ENCODE assay signal across 12 cellular contexts in the genomic region with DNA sequence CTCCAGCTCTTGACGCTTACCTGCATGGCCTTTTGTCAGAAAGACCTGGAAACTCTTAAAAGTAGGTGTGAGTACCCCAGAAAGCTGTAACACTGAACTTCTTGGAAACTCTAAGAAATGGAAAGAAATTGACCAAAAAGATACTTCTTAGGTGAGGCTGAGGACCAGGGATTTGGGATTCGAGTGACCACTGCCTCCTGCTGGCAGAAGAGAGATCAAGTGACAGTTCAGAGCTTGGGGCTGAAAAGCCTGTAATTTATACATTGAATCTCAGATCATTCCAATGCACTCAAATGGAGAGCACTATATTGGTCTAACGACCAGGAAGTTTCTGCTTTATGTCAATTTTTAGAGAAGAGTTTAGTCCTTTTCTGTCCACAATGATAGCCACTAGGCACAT.
DNase-seq lines count a peak whose midpoint lies in the region; ATAC-seq, FAIRE-seq and TF ChIP-seq lines count a peak whose summit lies in the region.
"Had no signal": no experiment of that assay in that cellular context is flagged by ENCODE, and none has a peak within 500 bp of the region (broad histone marks: within the 10 kb centered on the region; RNA-seq: fewer than 3 reads in every experiment).

No MANE protein-coding gene starts in this region.

- H3K27ac ChIP-seq in HCT116 (ENCODE audit: low read depth, low read length), result no peak overlapping the region
- no peak overlapping the region for H3K27ac ChIP-seq in GM12878 (ENCODE audit: control insufficient read depth, insufficient read depth)
- no peak overlapping the region for H3K27ac ChIP-seq in CD4-positive, alpha-beta T cell (ENCODE audit: low read depth, low read length)
- H3K27ac ChIP-seq: tibial nerve had no signal

- TF ChIP-seq POLR2A in HCT116 (IDR thresholded peaks at IDR 0.05; ENCODE audit: borderline replicate concordance, extremely low read depth, insufficient read depth, insufficient read length) (no peak), GM12878 (IDR thresholded peaks at IDR 0.05; ENCODE audit: low read depth, low read length) (no peak)

- no peak overlapping the region for H3K4me3 ChIP-seq in BJ (ENCODE audit: low read depth, low read length)
- no peak overlapping the region for H3K4me3 ChIP-seq in HCT116 (replicated peaks in 1 of 2; ENCODE audit: low read depth in 1 of 2, low read length in 2 of 2)
- H3K4me3 ChIP-seq in GM12878, result no peak overlapping the region
- no peak overlapping the region for H3K4me3 ChIP-seq in kidney epithelial cell (ENCODE audit: low read depth, low read length)
- H3K4me3 ChIP-seq: tibial nerve had no signal

- H3K36me3 Mint-ChIP-seq in CD4-positive, alpha-beta T cell (ENCODE audit: low read depth), result no peaks in the 10 kb centered on the region

- no peak for TF ChIP-seq EP300 in GM12878 (IDR thresholded peaks at IDR 0.05; ENCODE audit: borderline replicate concordance in 1 of 2, control insufficient read depth in 1 of 2, low read depth in 2 of 2, low read length in 2 of 2)

- SMC1A ChIA-PET in GM12878 (lab: Charles Lee; ENCODE audit: uncharacterized antibody, unreplicated experiment), result interaction anchor here (1.0 to 1.9 kb wide), 3 partner anchors 9 to 115 kb away, joined by 3 to 4 read pairs (median 4); no protein-coding TSS in a partner anchor

- H3K9me2 ChIP-seq in HCT116 (ENCODE audit: insufficient read depth), result no peaks in the 10 kb centered on the region

- RAD21 ChIA-PET in HCT116 (lab: Charles Lee; ENCODE audit: low non-redundant PET in 1 of 2, low total read pairs in 2 of 2, uncharacterized antibody in 2 of 2, unreplicated experiment in 2 of 2), result no interaction called here
- RAD21 ChIA-PET in GM12878 (lab: Charles Lee; ENCODE audit: unreplicated experiment), result no interaction called here

- H3K79me2 ChIP-seq in HCT116 (ENCODE audit: insufficient read depth, low read length) (no peaks in the 10 kb centered on the region), GM12878 (ENCODE audit: control insufficient read depth, insufficient read depth, low read length) (no peaks in the 10 kb centered on the region)

- peaks cover 46% of the 10 kb centered on the region for H3K27me3 Mint-ChIP-seq in CD4-positive, alpha-beta T cell

- H2AFZ ChIP-seq in HCT116 (ENCODE audit: low read depth, low read length, poor library complexity, severe bottlenecking) (no peak overlapping the region), GM12878 (ENCODE audit: control insufficient read depth, low read depth, low read length) (no peak overlapping the region)

- peak; percentile 48 for TF ChIP-seq CTCF in BJ (IDR thresholded peaks at IDR 0.05; ENCODE audit: insufficient read depth, low read depth, low read length)
- TF ChIP-seq CTCF in HCT116 (IDR thresholded peaks at IDR 0.05 in 2 of 3, conservative IDR thresholded peaks at IDR 0.05 in 1 of 3; ENCODE audit: borderline replicate concordance in 1 of 3, insufficient read depth in 1 of 3, low read depth in 2 of 3, low read length in 2 of 3), result peak in 2 of 3 experiments; percentile 62 to 68; a peak in 4 of 6 replicates
- TF ChIP-seq CTCF in GM12878 (IDR thresholded peaks at IDR 0.05 in 2 of 3, conservative IDR thresholded peaks at IDR 0.05 in 1 of 3; ENCODE audit: control insufficient read depth in 2 of 3, extremely low read depth in 1 of 3, insufficient read depth in 1 of 3, low read depth in 3 of 3, low read length in 3 of 3), result peak; percentile 12 to 46 (median 26); a peak in 5 of 6 replicates
- peak; percentile 28 for TF ChIP-seq CTCF in kidney epithelial cell (IDR thresholded peaks at IDR 0.05; ENCODE audit: insufficient read depth, low read length, poor library complexity, severe bottlenecking)
- TF ChIP-seq CTCF in CD4-positive, alpha-beta T cell (IDR thresholded peaks at IDR 0.05), result no peak

- H3K36me3 ChIP-seq in BJ (ENCODE audit: control insufficient read depth, insufficient read depth, low read length), result no peaks in the 10 kb centered on the region
- no peaks in the 10 kb centered on the region for H3K36me3 ChIP-seq in HCT116 (ENCODE audit: control insufficient read depth in 1 of 2, insufficient read depth in 2 of 2, low read length in 2 of 2)
- H3K36me3 ChIP-seq in GM12878 (ENCODE audit: control insufficient read depth in 2 of 2, insufficient read depth in 2 of 2, low read length in 1 of 2), result no peaks in the 10 kb centered on the region
- no peaks in the 10 kb centered on the region for H3K36me3 ChIP-seq in kidney epithelial cell (ENCODE audit: control insufficient read depth, insufficient read depth, low read length)
- H3K36me3 ChIP-seq: tibial nerve had no signal

- peaks cover 2% of the 10 kb centered on the region for H3K9me3 Mint-ChIP-seq in CD4-positive, alpha-beta T cell

- intact Hi-C loops in HCT116 (cut with micrococcal nuclease) (no loop called here), GM12878 (cut with micrococcal nuclease; ENCODE audit: unreplicated experiment) (loop anchor here (2.0 kb wide), 1 partner anchor 111 kb away; no protein-coding TSS in a partner anchor)
- intact Hi-C loops in CD4-positive, alpha-beta T cell (cut with DNase I, micrococcal nuclease), result no loop called here

- WGBS in GM12878 (ENCODE audit: insufficient coverage, insufficient replicate concordance, low lambda C conversion rate, missing lambda C conversion rate), result 18% methylated on average over 3 of the region's 3 CpGs

- no TSS peak for BruUV-seq in HCT116 (replicated peaks; lab: Mats Ljungman, UMichigan)
- BruUV-seq in GM12878 (replicated peaks; lab: Mats Ljungman, UMichigan), result no TSS peak

- CTCF ChIA-PET in BJ (lab: Yijun Ruan, JAX), result interaction anchor here (1.1 to 3.5 kb wide), 9 partner anchors 8 to 527 kb away, joined by 3 to 18 read pairs (median 5); no protein-coding TSS in a partner anchor
- CTCF ChIA-PET in HCT116 (lab: Charles Lee), result interaction anchor here (0.8 to 1.5 kb wide), 5 partner anchors 9 to 110 kb away, joined by 3 to 7 read pairs (median 3); no protein-coding TSS in a partner anchor
- CTCF ChIA-PET in GM12878 (lab: Yijun Ruan, JAX), result interaction anchor here (1.1 to 1.9 kb wide), 6 partner anchors 9 to 115 kb away, joined by 3 to 7 read pairs (median 4); no protein-coding TSS in a partner anchor
- CTCF ChIA-PET in CD4-positive, alpha-beta T cell (lab: Charles Lee), result no interaction called here

- ATAC-seq in HCT116 (peak; percentile 63; the same call in 1 of the 2 replicates), GM12878 (0 out of 3 replicates have a peak, but pooled peaks have one; percentile 34)
- ATAC-seq in CD4-positive, alpha-beta T cell (ENCODE audit: poor library complexity), result no peak

- POLR2A ChIA-PET in BJ (lab: Charles Lee) (no interaction called here), HCT116 (lab: Charles Lee) (no interaction called here), GM12878 (lab: Charles Lee) (no interaction called here)
- POLR2A ChIA-PET in CD4-positive, alpha-beta T cell (lab: Charles Lee), result no interaction called here

- no peaks in the 10 kb centered on the region for H3K9me3 ChIP-seq in HCT116 (ENCODE audit: control insufficient read depth in 1 of 2, insufficient read depth in 1 of 2, low read depth in 1 of 2, low read length in 2 of 2)
- H3K9me3 ChIP-seq in GM12878 (replicated peaks; ENCODE audit: control insufficient read depth, insufficient read depth, low read length), result no peaks in the 10 kb centered on the region
- no peaks in the 10 kb centered on the region for H3K9me3 ChIP-seq in CD4-positive, alpha-beta T cell (ENCODE audit: control insufficient read depth, low read length)
- H3K9me3 ChIP-seq: tibial nerve had no signal

- no peak for FAIRE-seq in GM12878 (lab: Jason Lieb, UNC)
- FAIRE-seq in RCC 7860 (lab: Jason Lieb, UNC), result no peak

- no peaks in the 10 kb centered on the region for H3K4me1 Mint-ChIP-seq in CD4-positive, alpha-beta T cell (ENCODE audit: low read depth)

- H3K27ac Mint-ChIP-seq in CD4-positive, alpha-beta T cell, result no peak overlapping the region

- H3K27me3 ChIP-seq in BJ (ENCODE audit: control insufficient read depth, insufficient read depth, low read length) (peaks cover 6% of the 10 kb centered on the region), HCT116 (ENCODE audit: insufficient read depth, low read length) (peaks cover 14% of the 10 kb centered on the region; the same call in 1 of the 2 replicates), GM12878 (replicated peaks in 1 of 2; ENCODE audit: control insufficient read depth in 2 of 2, insufficient read depth in 2 of 2, low read length in 1 of 2) (no peaks in the 10 kb centered on the region), kidney epithelial cell (ENCODE audit: control insufficient read depth, insufficient read depth, low read length) (peaks cover 3% of the 10 kb centered on the region)
- H3K27me3 ChIP-seq in CD4-positive, alpha-beta T cell (ENCODE audit: control insufficient read depth, insufficient read depth, low read length), result peaks cover 5% of the 10 kb centered on the region
- H3K27me3 ChIP-seq: tibial nerve had no signal

- H3K9ac ChIP-seq in HCT116 (ENCODE audit: low read length) (no peak overlapping the region), GM12878 (ENCODE audit: control insufficient read depth, insufficient read depth, low read length) (no peak overlapping the region)

- in situ Hi-C loops in GM12878 (cut with MboI), result no loop called here

- H4K20me1 ChIP-seq in HCT116 (ENCODE audit: insufficient read depth) (no peaks in the 10 kb centered on the region), GM12878 (ENCODE audit: control insufficient read depth, insufficient read depth) (no peaks in the 10 kb centered on the region)

- H3K4me2 ChIP-seq in HCT116 (ENCODE audit: low read length), result no peak overlapping the region
- no peak overlapping the region for H3K4me2 ChIP-seq in GM12878 (ENCODE audit: control insufficient read depth, insufficient read depth)

- H3K4me1 ChIP-seq in HCT116 (ENCODE audit: control insufficient read depth in 1 of 2, insufficient read depth in 2 of 2, low read length in 2 of 2) (no peaks in the 10 kb centered on the region), GM12878 (ENCODE audit: control insufficient read depth, insufficient read depth, low read length) (no peaks in the 10 kb centered on the region)
- H3K4me1 ChIP-seq: tibial nerve had no signal

- DNase-seq in BJ (ENCODE audit: low read depth) (no peak), HCT116 (ENCODE audit: low read depth, low spot score) (peak; percentile 3), GM12878 (ENCODE audit: low read depth, low spot score) (no peak), kidney epithelial cell (ENCODE audit: low read depth) (no peak), glomerular visceral epithelial cell (ENCODE audit: extremely low spot score) (no peak), RCC 7860 (ENCODE audit: low spot score) (no peak)
- DNase-seq in activated effector memory CD4-positive, alpha-beta T cell treated with Interleukin-2 at 50 U/mL for 16 hours, result no peak
- no peak for DNase-seq in CD4-positive, alpha-beta T cell
- DNase-seq: activated CD4-positive, alpha-beta T cell treated with anti-CD3 and anti-CD28 coated beads, Interleukin-2, amount 50 U/mL, for 1 hour; cerebellar nuclear complex; stimulated activated CD4-positive, alpha-beta T cell treated with anti-CD3 and anti-CD28 coated beads, Interleukin-1b, Interleukin-23, amount 100 ng/mL, for 48 hours had no signal

- TF ChIP-seq RAD21 in HCT116 (IDR thresholded peaks at IDR 0.05; ENCODE audit: low read depth), result peak; percentile 35
- TF ChIP-seq RAD21 in GM12878 (IDR thresholded peaks at IDR 0.05; ENCODE audit: insufficient read depth, low read depth, low read length), result no peak

- no peak overlapping the region for H3K4me3 Mint-ChIP-seq in CD4-positive, alpha-beta T cell

TF ChIP-seq in HCT116, 20 proteins besides CTCF, POLR2A, EP300 and RAD21 (continues in another document):
- TF ChIP-seq JUND (IDR thresholded peaks at IDR 0.05), result no peak
